9 cellular contexts compared by ENCODE assay signal in the genomic region with DNA sequence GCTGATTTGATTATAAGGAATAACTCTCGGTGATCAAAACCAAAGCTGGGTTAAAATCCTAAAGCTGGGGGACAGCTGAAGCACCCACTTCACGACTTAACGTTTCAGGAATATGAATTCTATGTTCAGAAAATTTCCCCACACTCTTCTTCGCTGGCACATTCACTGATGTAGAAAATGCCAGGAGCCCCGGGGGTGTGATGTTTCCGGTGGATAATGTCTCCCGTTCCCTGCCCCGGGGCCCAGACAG.
DNase-seq lines count a peak whose midpoint lies in the region; FAIRE-seq and TF ChIP-seq lines count a peak whose summit lies in the region.
"Had no signal": no experiment of that assay in that cellular context is flagged by ENCODE, and none has a peak within 500 bp of the region (broad histone marks: within the 10 kb centered on the region; RNA-seq: fewer than 3 reads in every experiment).

No MANE protein-coding gene starts in this region.

- peak overlapping the region; percentile 83 for H3K4me2 ChIP-seq in neural progenitor cell

- H3K27me3 ChIP-seq in esophagus squamous epithelium, result peaks cover 0 to 51% (median 0%) of the 10 kb centered on the region in 4 donors
- no peaks in the 10 kb centered on the region for H3K27me3 ChIP-seq in neural progenitor cell

- TF ChIP-seq POLR2A in esophagus squamous epithelium (IDR thresholded peaks at IDR 0.05), result no peak

- DNase-seq in CD1c-positive myeloid dendritic cell (ENCODE audit: extremely low spot score) (peak; percentile 2), NCI-H446 treated with DMSO at 0.1 percent for 48 hours (lab: John Stamatoyannopoulos, UW) (peak; percentile 26), esophagus squamous epithelium (lab: John Stamatoyannopoulos, UW) (no peak), neural progenitor cell (ENCODE audit: low spot score) (no peak), HTR-8/SVneo (ENCODE audit: insufficient read length, low spot score) (no peak), NCI-H2227 (lab: John Stamatoyannopoulos, UW; ENCODE audit: unreplicated experiment) (no peak), GM19239 (ENCODE audit: insufficient read length, low spot score) (no peak), ureter (ENCODE audit: low spot score) (no peak)
- DNase-seq: effector CD8-positive, alpha-beta T cell had no signal

- H3K4me3 ChIP-seq in esophagus squamous epithelium, result peak overlapping the region; percentile 48 to 75 (median 52)
- peak overlapping the region; percentile 49 for H3K4me3 ChIP-seq in neural progenitor cell

- H3K79me2 ChIP-seq in neural progenitor cell (ENCODE audit: low read depth), result no peaks in the 10 kb centered on the region

- no peak overlapping the region for H3K27ac Mint-ChIP-seq in neural progenitor cell

- WGBS in esophagus squamous epithelium, 2 donors, result 7 to 19% methylated on average over 6 of the region's 8 CpGs

- H3F3A ChIP-seq in neural progenitor cell (ENCODE audit: low read depth), result peaks cover 60% of the 10 kb centered on the region

- no peaks in the 10 kb centered on the region for H3K36me3 ChIP-seq in esophagus squamous epithelium
- no peaks in the 10 kb centered on the region for H3K36me3 ChIP-seq in neural progenitor cell

- H3K9me3 Mint-ChIP-seq in neural progenitor cell, result no peaks in the 10 kb centered on the region

- FAIRE-seq in HTR-8/SVneo (lab: Jason Lieb, UNC) (no peak), GM19239 (lab: Jason Lieb, UNC) (no peak)

- H3K27me3 Mint-ChIP-seq in neural progenitor cell (ENCODE audit: insufficient read depth, low read depth), result peaks cover 23% of the 10 kb centered on the region

- peaks cover 36% of the 10 kb centered on the region for H3K4me1 Mint-ChIP-seq in neural progenitor cell

- H3K9ac ChIP-seq in neural progenitor cell, result no peak overlapping the region

- H3K4me3 Mint-ChIP-seq in neural progenitor cell, result peak overlapping the region; percentile 89

- H2AFZ ChIP-seq in neural progenitor cell (replicated peaks), result peak overlapping the region; percentile 27

- intact Hi-C loops in esophagus squamous epithelium (cut with DNase I), result no loop called here

- H4K20me1 ChIP-seq in neural progenitor cell (ENCODE audit: low read depth), result no peaks in the 10 kb centered on the region

- H3K9me3 ChIP-seq in esophagus squamous epithelium, result no peaks in the 10 kb centered on the region
- no peaks in the 10 kb centered on the region for H3K9me3 ChIP-seq in neural progenitor cell (ENCODE audit: low read depth)

- TF ChIP-seq CTCF in esophagus squamous epithelium (IDR thresholded peaks at IDR 0.05) (no peak), neural progenitor cell (IDR thresholded peaks at IDR 0.05) (no peak)

- H3K36me3 Mint-ChIP-seq in neural progenitor cell, result no peaks in the 10 kb centered on the region

- H3K27ac ChIP-seq in esophagus squamous epithelium, result peak overlapping the region; percentile 6 to 78 (median 73)
- peak overlapping the region; percentile 4 for H3K27ac ChIP-seq in neural progenitor cell

- peaks cover 0 to 33% (median 0%) of the 10 kb centered on the region in 3 donors for H3K4me1 ChIP-seq in esophagus squamous epithelium
- H3K4me1 ChIP-seq in neural progenitor cell, result peaks cover 65% of the 10 kb centered on the region

Comparison
In these comparisons a context has a peak if more than half of its experiments do, and no peak if none do; other contexts are left out.
1. DNase-seq: peak in CD1c-positive myeloid dendritic cell (single experiment) and NCI-H446 treated with DMSO at 0.1 percent for 48 hours (single experiment); none in esophagus squamous epithelium (single experiment), neural progenitor cell (single experiment), HTR-8/SVneo (single experiment), NCI-H2227 (single experiment), GM19239 (single experiment) and ureter (single experiment).